Comparison of ENCODE assay signal across 11 cellular contexts in genomic region chr1:100972185-100972584, GRCh38.
"Had no signal": no experiment of that assay in that cellular context is flagged by ENCODE, and none has a peak within 500 bp of the region (broad histone marks: within the 10 kb centered on the region; RNA-seq: fewer than 3 reads in every experiment).

No MANE protein-coding gene starts in this region.

- DNase-seq: activated CD4-positive, alpha-beta T cell treated with anti-CD3 and anti-CD28 coated beads for 48 hours; activated naive CD4-positive, alpha-beta T cell treated with anti-CD3 and anti-CD28 coated beads for 36 hours; erythroblast; hippocampal formation; left ventricle myocardium superior; WERI-Rb-1 had no signal

- H3K27ac Mint-ChIP-seq: activated naive CD4-positive, alpha-beta T cell treated with anti-CD3 and anti-CD28 coated beads for 36 hours had no signal

- H3K4me3 Mint-ChIP-seq: activated naive CD4-positive, alpha-beta T cell treated with anti-CD3 and anti-CD28 coated beads for 36 hours had no signal

- H3K27me3 ChIP-seq: cardiac muscle cell, right atrium auricular region, tibial nerve, vagina had no signal

- H3K4me3 ChIP-seq: cardiac muscle cell, right atrium auricular region, skin epidermis, tibial nerve, vagina had no signal

- H3K9me3 Mint-ChIP-seq: activated naive CD4-positive, alpha-beta T cell treated with anti-CD3 and anti-CD28 coated beads for 36 hours had no signal

- H3K27ac ChIP-seq: cardiac muscle cell, right atrium auricular region, skin epidermis, tibial nerve, vagina, WERI-Rb-1 had no signal

- H3K9me3 ChIP-seq: right atrium auricular region, tibial nerve, vagina had no signal

- H3K4me1 ChIP-seq: right atrium auricular region, tibial nerve, vagina had no signal

- ATAC-seq: left ventricle myocardium superior had no signal
